In genomic region chr20:49278817-49279676, GRCh38 we compare ENCODE assay signal across 1 cellular context.
TF ChIP-seq lines count a peak whose summit lies in the region.

No MANE protein-coding gene starts in this region.

TF ChIP-seq in K562, 482 proteins besides CTCF, POLR2A, EP300 and RAD21 (continued from another document and continues in another):
- TF ChIP-seq, protein P1, sequence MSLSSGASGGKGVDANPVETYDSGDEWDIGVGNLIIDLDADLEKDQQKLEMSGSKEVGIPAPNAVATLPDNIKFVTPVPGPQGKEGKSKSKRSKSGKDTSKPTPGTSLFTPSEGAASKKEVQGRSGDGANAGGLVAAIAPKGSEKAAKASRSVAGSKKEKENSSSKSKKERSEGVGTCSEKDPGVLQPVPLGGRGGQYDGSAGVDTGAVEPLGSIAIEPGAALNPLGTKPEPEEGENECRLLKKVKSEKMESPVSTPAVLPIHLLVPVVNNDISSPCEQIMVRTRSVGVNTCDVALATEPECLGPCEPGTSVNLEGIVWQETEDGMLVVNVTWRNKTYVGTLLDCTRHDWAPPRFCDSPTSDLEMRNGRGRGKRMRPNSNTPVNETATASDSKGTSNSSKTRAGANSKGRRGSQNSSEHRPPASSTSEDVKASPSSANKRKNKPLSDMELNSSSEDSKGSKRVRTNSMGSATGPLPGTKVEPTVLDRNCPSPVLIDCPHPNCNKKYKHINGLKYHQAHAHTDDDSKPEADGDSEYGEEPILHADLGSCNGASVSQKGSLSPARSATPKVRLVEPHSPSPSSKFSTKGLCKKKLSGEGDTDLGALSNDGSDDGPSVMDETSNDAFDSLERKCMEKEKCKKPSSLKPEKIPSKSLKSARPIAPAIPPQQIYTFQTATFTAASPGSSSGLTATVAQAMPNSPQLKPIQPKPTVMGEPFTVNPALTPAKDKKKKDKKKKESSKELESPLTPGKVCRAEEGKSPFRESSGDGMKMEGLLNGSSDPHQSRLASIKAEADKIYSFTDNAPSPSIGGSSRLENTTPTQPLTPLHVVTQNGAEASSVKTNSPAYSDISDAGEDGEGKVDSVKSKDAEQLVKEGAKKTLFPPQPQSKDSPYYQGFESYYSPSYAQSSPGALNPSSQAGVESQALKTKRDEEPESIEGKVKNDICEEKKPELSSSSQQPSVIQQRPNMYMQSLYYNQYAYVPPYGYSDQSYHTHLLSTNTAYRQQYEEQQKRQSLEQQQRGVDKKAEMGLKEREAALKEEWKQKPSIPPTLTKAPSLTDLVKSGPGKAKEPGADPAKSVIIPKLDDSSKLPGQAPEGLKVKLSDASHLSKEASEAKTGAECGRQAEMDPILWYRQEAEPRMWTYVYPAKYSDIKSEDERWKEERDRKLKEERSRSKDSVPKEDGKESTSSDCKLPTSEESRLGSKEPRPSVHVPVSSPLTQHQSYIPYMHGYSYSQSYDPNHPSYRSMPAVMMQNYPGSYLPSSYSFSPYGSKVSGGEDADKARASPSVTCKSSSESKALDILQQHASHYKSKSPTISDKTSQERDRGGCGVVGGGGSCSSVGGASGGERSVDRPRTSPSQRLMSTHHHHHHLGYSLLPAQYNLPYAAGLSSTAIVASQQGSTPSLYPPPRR (CRISPR knock-in tag; IDR thresholded peaks at IDR 0.05; ENCODE audit: borderline replicate concordance): 0 out of 2 replicates have a peak, but pooled peaks have one; percentile 11
- peak; percentile 22 for TF ChIP-seq ASH1L (IDR thresholded peaks at IDR 0.05; ENCODE audit: borderline replicate concordance, low read depth, partially characterized antibody)
- no peak for TF ChIP-seq CREB1 (IDR thresholded peaks at IDR 0.05)
- 0 out of 2 replicates have a peak, but pooled peaks have one; percentile 7 for TF ChIP-seq CREB1 (CRISPR knock-in tag; IDR thresholded peaks at IDR 0.05)
- TF ChIP-seq, protein P2, sequence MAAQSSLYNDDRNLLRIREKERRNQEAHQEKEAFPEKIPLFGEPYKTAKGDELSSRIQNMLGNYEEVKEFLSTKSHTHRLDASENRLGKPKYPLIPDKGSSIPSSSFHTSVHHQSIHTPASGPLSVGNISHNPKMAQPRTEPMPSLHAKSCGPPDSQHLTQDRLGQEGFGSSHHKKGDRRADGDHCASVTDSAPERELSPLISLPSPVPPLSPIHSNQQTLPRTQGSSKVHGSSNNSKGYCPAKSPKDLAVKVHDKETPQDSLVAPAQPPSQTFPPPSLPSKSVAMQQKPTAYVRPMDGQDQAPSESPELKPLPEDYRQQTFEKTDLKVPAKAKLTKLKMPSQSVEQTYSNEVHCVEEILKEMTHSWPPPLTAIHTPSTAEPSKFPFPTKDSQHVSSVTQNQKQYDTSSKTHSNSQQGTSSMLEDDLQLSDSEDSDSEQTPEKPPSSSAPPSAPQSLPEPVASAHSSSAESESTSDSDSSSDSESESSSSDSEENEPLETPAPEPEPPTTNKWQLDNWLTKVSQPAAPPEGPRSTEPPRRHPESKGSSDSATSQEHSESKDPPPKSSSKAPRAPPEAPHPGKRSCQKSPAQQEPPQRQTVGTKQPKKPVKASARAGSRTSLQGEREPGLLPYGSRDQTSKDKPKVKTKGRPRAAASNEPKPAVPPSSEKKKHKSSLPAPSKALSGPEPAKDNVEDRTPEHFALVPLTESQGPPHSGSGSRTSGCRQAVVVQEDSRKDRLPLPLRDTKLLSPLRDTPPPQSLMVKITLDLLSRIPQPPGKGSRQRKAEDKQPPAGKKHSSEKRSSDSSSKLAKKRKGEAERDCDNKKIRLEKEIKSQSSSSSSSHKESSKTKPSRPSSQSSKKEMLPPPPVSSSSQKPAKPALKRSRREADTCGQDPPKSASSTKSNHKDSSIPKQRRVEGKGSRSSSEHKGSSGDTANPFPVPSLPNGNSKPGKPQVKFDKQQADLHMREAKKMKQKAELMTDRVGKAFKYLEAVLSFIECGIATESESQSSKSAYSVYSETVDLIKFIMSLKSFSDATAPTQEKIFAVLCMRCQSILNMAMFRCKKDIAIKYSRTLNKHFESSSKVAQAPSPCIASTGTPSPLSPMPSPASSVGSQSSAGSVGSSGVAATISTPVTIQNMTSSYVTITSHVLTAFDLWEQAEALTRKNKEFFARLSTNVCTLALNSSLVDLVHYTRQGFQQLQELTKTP (IDR thresholded peaks at IDR 0.05; ENCODE audit: low read depth in 1 of 2, partially characterized antibody in 2 of 2): peak in 1 of 2 experiments; percentile 11
- TF ChIP-seq ZNF57 (CRISPR knock-in tag; IDR thresholded peaks at IDR 0.05): 0 out of 2 replicates have a peak, but pooled peaks have one; percentile 14
- TF ChIP-seq BRD9 (IDR thresholded peaks at IDR 0.05; ENCODE audit: low read depth, partially characterized antibody): peak; percentile 65
- no peak for TF ChIP-seq ID3 (CRISPR knock-in tag; IDR thresholded peaks at IDR 0.05)
- TF ChIP-seq ID3 (tag; IDR thresholded peaks at IDR 0.05): no peak; the same call in 1 of the 2 replicates
- peak; percentile 93 for TF ChIP-seq ZNF121 (CRISPR knock-in tag; conservative IDR thresholded peaks at IDR 0.05)
- TF ChIP-seq, protein P3, sequence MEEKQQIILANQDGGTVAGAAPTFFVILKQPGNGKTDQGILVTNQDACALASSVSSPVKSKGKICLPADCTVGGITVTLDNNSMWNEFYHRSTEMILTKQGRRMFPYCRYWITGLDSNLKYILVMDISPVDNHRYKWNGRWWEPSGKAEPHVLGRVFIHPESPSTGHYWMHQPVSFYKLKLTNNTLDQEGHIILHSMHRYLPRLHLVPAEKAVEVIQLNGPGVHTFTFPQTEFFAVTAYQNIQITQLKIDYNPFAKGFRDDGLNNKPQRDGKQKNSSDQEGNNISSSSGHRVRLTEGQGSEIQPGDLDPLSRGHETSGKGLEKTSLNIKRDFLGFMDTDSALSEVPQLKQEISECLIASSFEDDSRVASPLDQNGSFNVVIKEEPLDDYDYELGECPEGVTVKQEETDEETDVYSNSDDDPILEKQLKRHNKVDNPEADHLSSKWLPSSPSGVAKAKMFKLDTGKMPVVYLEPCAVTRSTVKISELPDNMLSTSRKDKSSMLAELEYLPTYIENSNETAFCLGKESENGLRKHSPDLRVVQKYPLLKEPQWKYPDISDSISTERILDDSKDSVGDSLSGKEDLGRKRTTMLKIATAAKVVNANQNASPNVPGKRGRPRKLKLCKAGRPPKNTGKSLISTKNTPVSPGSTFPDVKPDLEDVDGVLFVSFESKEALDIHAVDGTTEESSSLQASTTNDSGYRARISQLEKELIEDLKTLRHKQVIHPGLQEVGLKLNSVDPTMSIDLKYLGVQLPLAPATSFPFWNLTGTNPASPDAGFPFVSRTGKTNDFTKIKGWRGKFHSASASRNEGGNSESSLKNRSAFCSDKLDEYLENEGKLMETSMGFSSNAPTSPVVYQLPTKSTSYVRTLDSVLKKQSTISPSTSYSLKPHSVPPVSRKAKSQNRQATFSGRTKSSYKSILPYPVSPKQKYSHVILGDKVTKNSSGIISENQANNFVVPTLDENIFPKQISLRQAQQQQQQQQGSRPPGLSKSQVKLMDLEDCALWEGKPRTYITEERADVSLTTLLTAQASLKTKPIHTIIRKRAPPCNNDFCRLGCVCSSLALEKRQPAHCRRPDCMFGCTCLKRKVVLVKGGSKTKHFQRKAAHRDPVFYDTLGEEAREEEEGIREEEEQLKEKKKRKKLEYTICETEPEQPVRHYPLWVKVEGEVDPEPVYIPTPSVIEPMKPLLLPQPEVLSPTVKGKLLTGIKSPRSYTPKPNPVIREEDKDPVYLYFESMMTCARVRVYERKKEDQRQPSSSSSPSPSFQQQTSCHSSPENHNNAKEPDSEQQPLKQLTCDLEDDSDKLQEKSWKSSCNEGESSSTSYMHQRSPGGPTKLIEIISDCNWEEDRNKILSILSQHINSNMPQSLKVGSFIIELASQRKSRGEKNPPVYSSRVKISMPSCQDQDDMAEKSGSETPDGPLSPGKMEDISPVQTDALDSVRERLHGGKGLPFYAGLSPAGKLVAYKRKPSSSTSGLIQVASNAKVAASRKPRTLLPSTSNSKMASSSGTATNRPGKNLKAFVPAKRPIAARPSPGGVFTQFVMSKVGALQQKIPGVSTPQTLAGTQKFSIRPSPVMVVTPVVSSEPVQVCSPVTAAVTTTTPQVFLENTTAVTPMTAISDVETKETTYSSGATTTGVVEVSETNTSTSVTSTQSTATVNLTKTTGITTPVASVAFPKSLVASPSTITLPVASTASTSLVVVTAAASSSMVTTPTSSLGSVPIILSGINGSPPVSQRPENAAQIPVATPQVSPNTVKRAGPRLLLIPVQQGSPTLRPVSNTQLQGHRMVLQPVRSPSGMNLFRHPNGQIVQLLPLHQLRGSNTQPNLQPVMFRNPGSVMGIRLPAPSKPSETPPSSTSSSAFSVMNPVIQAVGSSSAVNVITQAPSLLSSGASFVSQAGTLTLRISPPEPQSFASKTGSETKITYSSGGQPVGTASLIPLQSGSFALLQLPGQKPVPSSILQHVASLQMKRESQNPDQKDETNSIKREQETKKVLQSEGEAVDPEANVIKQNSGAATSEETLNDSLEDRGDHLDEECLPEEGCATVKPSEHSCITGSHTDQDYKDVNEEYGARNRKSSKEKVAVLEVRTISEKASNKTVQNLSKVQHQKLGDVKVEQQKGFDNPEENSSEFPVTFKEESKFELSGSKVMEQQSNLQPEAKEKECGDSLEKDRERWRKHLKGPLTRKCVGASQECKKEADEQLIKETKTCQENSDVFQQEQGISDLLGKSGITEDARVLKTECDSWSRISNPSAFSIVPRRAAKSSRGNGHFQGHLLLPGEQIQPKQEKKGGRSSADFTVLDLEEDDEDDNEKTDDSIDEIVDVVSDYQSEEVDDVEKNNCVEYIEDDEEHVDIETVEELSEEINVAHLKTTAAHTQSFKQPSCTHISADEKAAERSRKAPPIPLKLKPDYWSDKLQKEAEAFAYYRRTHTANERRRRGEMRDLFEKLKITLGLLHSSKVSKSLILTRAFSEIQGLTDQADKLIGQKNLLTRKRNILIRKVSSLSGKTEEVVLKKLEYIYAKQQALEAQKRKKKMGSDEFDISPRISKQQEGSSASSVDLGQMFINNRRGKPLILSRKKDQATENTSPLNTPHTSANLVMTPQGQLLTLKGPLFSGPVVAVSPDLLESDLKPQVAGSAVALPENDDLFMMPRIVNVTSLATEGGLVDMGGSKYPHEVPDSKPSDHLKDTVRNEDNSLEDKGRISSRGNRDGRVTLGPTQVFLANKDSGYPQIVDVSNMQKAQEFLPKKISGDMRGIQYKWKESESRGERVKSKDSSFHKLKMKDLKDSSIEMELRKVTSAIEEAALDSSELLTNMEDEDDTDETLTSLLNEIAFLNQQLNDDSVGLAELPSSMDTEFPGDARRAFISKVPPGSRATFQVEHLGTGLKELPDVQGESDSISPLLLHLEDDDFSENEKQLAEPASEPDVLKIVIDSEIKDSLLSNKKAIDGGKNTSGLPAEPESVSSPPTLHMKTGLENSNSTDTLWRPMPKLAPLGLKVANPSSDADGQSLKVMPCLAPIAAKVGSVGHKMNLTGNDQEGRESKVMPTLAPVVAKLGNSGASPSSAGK (IDR thresholded peaks at IDR 0.05): peak; percentile 28; the same call in 1 of the 2 replicates
- TF ChIP-seq GATA2 (CRISPR knock-in tag; IDR thresholded peaks at IDR 0.05): 0 out of 2 replicates have a peak, but pooled peaks have one; percentile 12
- peak; percentile 31 for TF ChIP-seq EP400 (IDR thresholded peaks at IDR 0.05)
- TF ChIP-seq NFRKB (IDR thresholded peaks at IDR 0.05; ENCODE audit: low read depth): 0 out of 2 replicates have a peak, but pooled peaks have one; percentile 62
- TF ChIP-seq C11orf30 (IDR thresholded peaks at IDR 0.05; ENCODE audit: low read depth): peak; percentile 83
- peak; percentile 93; the same call in 1 of the 2 replicates for TF ChIP-seq AFF4 (CRISPR knock-in tag; IDR thresholded peaks at IDR 0.05)
- peak; percentile 68; the same call in 1 of the 2 replicates for TF ChIP-seq GTF2A2 (tag; IDR thresholded peaks at IDR 0.05)
- TF ChIP-seq NKRF (IDR thresholded peaks at IDR 0.05; ENCODE audit: borderline replicate concordance): peak; percentile 29
- TF ChIP-seq JUND (IDR thresholded peaks at IDR 0.05; ENCODE audit: borderline replicate concordance, low read depth, low read length): no peak
- TF ChIP-seq JUND (tag; IDR thresholded peaks at IDR 0.05; ENCODE audit: borderline replicate concordance, low read depth, low read length): 0 out of 3 replicates have a peak, but pooled peaks have one; percentile 64
